ENCODE assay signal across 15 cellular contexts in the genomic region with DNA sequence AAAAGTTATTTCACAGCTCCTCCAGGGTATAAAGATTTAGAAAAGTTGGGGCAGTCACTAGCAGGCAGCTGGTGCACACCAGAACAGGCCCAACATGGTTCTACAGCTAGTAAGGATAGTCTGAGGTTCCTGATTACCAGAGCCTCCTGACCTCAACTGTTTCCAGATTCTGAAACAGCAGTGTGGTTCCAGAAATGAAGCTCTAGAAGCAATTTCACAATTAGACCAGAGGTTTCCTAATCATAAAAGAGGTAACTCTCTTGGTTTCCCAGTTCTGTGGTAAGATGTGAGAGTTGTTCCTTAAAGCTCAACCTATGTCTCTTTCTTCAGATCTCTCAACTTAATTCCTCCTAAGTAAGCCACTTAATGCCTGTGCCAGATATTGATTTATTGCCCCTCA. TPM values are rescaled to one million over a fixed set of nuclear protein-coding genes. Genes with fewer than 3 reads are reported as not detected.
DNase-seq lines count a peak whose midpoint lies in the region; ATAC-seq, FAIRE-seq and TF ChIP-seq lines count a peak whose summit lies in the region.
"Had no signal": no experiment of that assay in that cellular context is flagged by ENCODE, and none has a peak within 500 bp of the region (broad histone marks: within the 10 kb centered on the region; RNA-seq: fewer than 3 reads in every experiment).

No MANE protein-coding gene starts in this region.

- intact Hi-C loops in right lobe of liver (cut with DNase I) (no loop called here), HepG2 (cut with micrococcal nuclease; ENCODE audit: unreplicated experiment) (no loop called here), left ventricle myocardium inferior (cut with micrococcal nuclease) (no loop called here)

- H4K20me1 ChIP-seq in HepG2 (ENCODE audit: insufficient read depth, low read length): no peaks in the 10 kb centered on the region

- CTCF ChIA-PET in HepG2 (lab: Yijun Ruan, JAX; ENCODE audit: low intra/inter-chr PET ratio, low total read pairs): no interaction called here

- H3K36me3 ChIP-seq in right lobe of liver (no peaks in the 10 kb centered on the region), HepG2 (replicated peaks in 1 of 2; ENCODE audit: control insufficient read depth in 1 of 2, insufficient read depth in 2 of 2, low read length in 2 of 2) (no peaks in the 10 kb centered on the region), left ventricle myocardium inferior (no peaks in the 10 kb centered on the region)
- H3K36me3 ChIP-seq: gastroesophageal sphincter, ovary had no signal

- in situ Hi-C loops in HepG2 (cut with HindIII; ENCODE audit: extremely low pct_ligation_motif_present, low pct_unique_long_range_greater_than_20kb): no loop called here

- no peak for TF ChIP-seq EP300 in HepG2 (IDR thresholded peaks at IDR 0.05; ENCODE audit: low read depth in 2 of 2, low read length in 2 of 2)
- no peak for TF ChIP-seq EP300 in HepG2 (CRISPR knock-in tag; IDR thresholded peaks at IDR 0.05; ENCODE audit: borderline replicate concordance)

- TF ChIP-seq RAD21 in HepG2 (CRISPR knock-in tag; IDR thresholded peaks at IDR 0.05): no peak

- ATAC-seq in right lobe of liver (peak; percentile 30 to 63 (median 44)), HepG2 (no peak)
- ATAC-seq: gastroesophageal sphincter had no signal

- FAIRE-seq in HepG2 (lab: Jason Lieb, UNC): no peak
- no peak for FAIRE-seq in H54 (lab: Jason Lieb, UNC)

- POLR2A ChIA-PET in HepG2 (lab: Yijun Ruan, JAX): no interaction called here

- H3K27me3 ChIP-seq in right lobe of liver (no peaks in the 10 kb centered on the region), HepG2 (ENCODE audit: control insufficient read depth in 1 of 2, insufficient read depth in 2 of 2, low read length in 2 of 2) (no peaks in the 10 kb centered on the region), left ventricle myocardium inferior (ENCODE audit: low read depth) (no peaks in the 10 kb centered on the region)
- H3K27me3 ChIP-seq: gastroesophageal sphincter, ovary had no signal

- no TSS peak for BruUV-seq in HepG2 (replicated peaks; lab: Mats Ljungman, UMichigan)

- H3K27ac ChIP-seq in right lobe of liver: no peak overlapping the region
- no peak overlapping the region for H3K27ac ChIP-seq in HepG2 (ENCODE audit: extremely low read length, insufficient read depth, low read length)
- peak overlapping the region; percentile 48 for H3K27ac ChIP-seq in left ventricle myocardium inferior (replicated peaks)
- H3K27ac ChIP-seq: gastroesophageal sphincter, ovary, SK-N-MC, VCaP had no signal

- peaks cover 0 to 5% (median 0%) of the 10 kb centered on the region in 4 donors for H3K4me1 ChIP-seq in right lobe of liver
- peaks cover 13% of the 10 kb centered on the region for H3K4me1 ChIP-seq in HepG2 (ENCODE audit: insufficient read depth, low read length)
- peaks cover 49% of the 10 kb centered on the region for H3K4me1 ChIP-seq in left ventricle myocardium inferior

- TF ChIP-seq POLR2A in right lobe of liver (IDR thresholded peaks at IDR 0.05) (no peak), HepG2 (IDR thresholded peaks at IDR 0.05; ENCODE audit: insufficient read depth in 1 of 2, low read depth in 2 of 2, low read length in 2 of 2) (no peak), H54 (IDR thresholded peaks at IDR 0.05; ENCODE audit: low read depth, low read length) (no peak)

- no peak overlapping the region for H2AFZ ChIP-seq in HepG2 (ENCODE audit: low read length)

- DNase-seq in right lobe of liver (no peak), HepG2 (ENCODE audit: low spot score) (no peak), OCI-M1 (lab: John Stamatoyannopoulos, UW) (peak; percentile 26), left ventricle myocardium inferior (no peak), NCI-H345 treated with DMSO at 0.1 percent for 48 hours (lab: John Stamatoyannopoulos, UW; ENCODE audit: unreplicated experiment) (no peak), T-helper 9 cell (no peak), H54 (ENCODE audit: insufficient read length, low spot score) (no peak)
- no peak for DNase-seq in stimulated activated CD4-positive, alpha-beta T cell treated with anti-CD3 and anti-CD28 coated beads, Interleukin-4, amount 100 ng/mL, for 4 hours
- DNase-seq: activated naive CD8-positive, alpha-beta T cell treated with anti-CD3 and anti-CD28 coated beads, Interleukin-2, amount 10 ng/mL, durations not matched to agents 7 days and 5 days; HCEC 1CT; NK-92 treated with Interleukin-12 subunit alpha and Interleukin-12 subunit beta, amount 100 ng/mL, for 24 hours; ovary had no signal

- H3K4me3 ChIP-seq in right lobe of liver: no peak overlapping the region
- no peak overlapping the region for H3K4me3 ChIP-seq in HepG2 (replicated peaks in 1 of 3; ENCODE audit: insufficient read depth in 1 of 3, low read depth in 2 of 3, low read length in 3 of 3)
- H3K4me3 ChIP-seq in left ventricle myocardium inferior: no peak overlapping the region
- H3K4me3 ChIP-seq: gastroesophageal sphincter, ovary, SK-N-MC had no signal

- H3K9me3 ChIP-seq in right lobe of liver (no peaks in the 10 kb centered on the region), HepG2 (ENCODE audit: low read length) (no peaks in the 10 kb centered on the region), left ventricle myocardium inferior (replicated peaks) (peaks cover 12% of the 10 kb centered on the region)
- H3K9me3 ChIP-seq: gastroesophageal sphincter, ovary had no signal

- no peak overlapping the region for H3K9ac ChIP-seq in HepG2 (ENCODE audit: insufficient read depth, low read depth, low read length)

- peaks cover 55% of the 10 kb centered on the region for H3K79me2 ChIP-seq in HepG2 (ENCODE audit: insufficient read depth, low read length)

- no peak overlapping the region for H3K4me2 ChIP-seq in HepG2 (ENCODE audit: low read depth, low read length)

- no peak for TF ChIP-seq CTCF in right lobe of liver (IDR thresholded peaks at IDR 0.05)
- no peak for TF ChIP-seq CTCF in HepG2 (CRISPR knock-in tag; IDR thresholded peaks at IDR 0.05)
- TF ChIP-seq CTCF in left ventricle myocardium inferior (IDR thresholded peaks at IDR 0.05; ENCODE audit: borderline replicate concordance): no peak

TF ChIP-seq in HepG2, 621 proteins besides CTCF, POLR2A, EP300 and RAD21 (continues in another document):
- TF ChIP-seq ERF (CRISPR knock-in tag; IDR thresholded peaks at IDR 0.05) (no peak), ZNF264 (CRISPR knock-in tag; IDR thresholded peaks at IDR 0.05) (no peak), CHCHD3 (CRISPR knock-in tag; IDR thresholded peaks at IDR 0.05) (no peak), CREM (IDR thresholded peaks at IDR 0.05) (no peak), CREM (CRISPR knock-in tag; IDR thresholded peaks at IDR 0.05) (no peak), ZNF788 (CRISPR knock-in tag; IDR thresholded peaks at IDR 0.05; ENCODE audit: borderline replicate concordance) (no peak)
- TF ChIP-seq, protein P1, sequence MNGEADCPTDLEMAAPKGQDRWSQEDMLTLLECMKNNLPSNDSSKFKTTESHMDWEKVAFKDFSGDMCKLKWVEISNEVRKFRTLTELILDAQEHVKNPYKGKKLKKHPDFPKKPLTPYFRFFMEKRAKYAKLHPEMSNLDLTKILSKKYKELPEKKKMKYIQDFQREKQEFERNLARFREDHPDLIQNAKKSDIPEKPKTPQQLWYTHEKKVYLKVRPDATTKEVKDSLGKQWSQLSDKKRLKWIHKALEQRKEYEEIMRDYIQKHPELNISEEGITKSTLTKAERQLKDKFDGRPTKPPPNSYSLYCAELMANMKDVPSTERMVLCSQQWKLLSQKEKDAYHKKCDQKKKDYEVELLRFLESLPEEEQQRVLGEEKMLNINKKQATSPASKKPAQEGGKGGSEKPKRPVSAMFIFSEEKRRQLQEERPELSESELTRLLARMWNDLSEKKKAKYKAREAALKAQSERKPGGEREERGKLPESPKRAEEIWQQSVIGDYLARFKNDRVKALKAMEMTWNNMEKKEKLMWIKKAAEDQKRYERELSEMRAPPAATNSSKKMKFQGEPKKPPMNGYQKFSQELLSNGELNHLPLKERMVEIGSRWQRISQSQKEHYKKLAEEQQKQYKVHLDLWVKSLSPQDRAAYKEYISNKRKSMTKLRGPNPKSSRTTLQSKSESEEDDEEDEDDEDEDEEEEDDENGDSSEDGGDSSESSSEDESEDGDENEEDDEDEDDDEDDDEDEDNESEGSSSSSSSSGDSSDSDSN (CRISPR knock-in tag; IDR thresholded peaks at IDR 0.05): no peak

RNA-seq across cellular contexts. Expression of gene AGTPBP1, which starts 11.9 kb away (rescaled TPM):
- total RNA-seq in right lobe of liver (1 to 10 TPM; 5.1 to 7.7 (median 6.5) TPM), HepG2 (2016; rRNA removed; fragmentation: Illumina TruSeq; extraction: Trizol) (22.3 and 23.9 TPM in 2 replicates), left ventricle myocardium inferior (52.5 TPM)
- 66.6 and 80.4 TPM in 2 replicates for total RNA-seq in HepG2 (2016; cell fraction: cytosol; rRNA removed; fragmentation: Illumina TruSeq; extraction: Trizol; ENCODE audit: low read depth)
- total RNA-seq in HepG2 (2016; cell fraction: insoluble cytoplasmic fraction; rRNA removed; fragmentation: Illumina TruSeq; extraction: Trizol): 20.9 and 21.9 TPM in 2 replicates
- 35.1 and 45.2 TPM in 2 replicates for total RNA-seq in HepG2 (2016; cell fraction: membrane; rRNA removed; fragmentation: Illumina TruSeq; extraction: Trizol)
- total RNA-seq in HepG2 (2016; cell fraction: nucleus; rRNA removed; fragmentation: Illumina TruSeq; extraction: Trizol): 25.6 and 30.4 TPM in 2 replicates
- 8.8 and 9.7 TPM in 2 replicates for polyA plus RNA-seq in HepG2 (2011; rRNA removed)
- polyA plus RNA-seq in HepG2 (2011; cell fraction: cytosol; rRNA removed): 3.5 and 6.0 TPM in 2 replicates
- polyA plus RNA-seq in HepG2 (2011; cell fraction: nucleus; rRNA removed): 7.4 and 9.4 TPM in 2 replicates
- 10.0 and 13.3 TPM in 2 replicates for polyA plus RNA-seq in HepG2 (2012)
- polyA plus RNA-seq in HepG2 (2016; cell fraction: cytosol; fragmentation: Illumina TruSeq; extraction: Trizol; ENCODE audit: low read depth): 3.2 and 3.9 TPM in 2 replicates
- 14.1 and 14.7 TPM in 2 replicates for polyA plus RNA-seq in HepG2 (2016; cell fraction: insoluble cytoplasmic fraction; fragmentation: Illumina TruSeq; extraction: Trizol; ENCODE audit: low read depth)
- 8.1 and 8.2 TPM in 2 replicates for polyA plus RNA-seq in HepG2 (2016; cell fraction: membrane; fragmentation: Illumina TruSeq; extraction: Trizol; ENCODE audit: low read depth)
- 16.0 and 17.6 TPM in 2 replicates for polyA plus RNA-seq in HepG2 (2016; cell fraction: nucleus; fragmentation: Illumina TruSeq; extraction: Trizol; ENCODE audit: insufficient read depth, low read depth)
- 5.8 and 6.2 TPM in 2 replicates for polyA minus RNA-seq in HepG2 (2011; rRNA and poly(A)+ RNA removed; ENCODE audit: low replicate concordance)
- polyA minus RNA-seq in HepG2 (2011; cell fraction: cytosol; rRNA and poly(A)+ RNA removed): 11.5 and 12.0 TPM in 2 replicates
- polyA minus RNA-seq in HepG2 (2011; cell fraction: nucleus; rRNA and poly(A)+ RNA removed): 36.3 and 36.8 TPM in 2 replicates
